In the genomic region with DNA sequence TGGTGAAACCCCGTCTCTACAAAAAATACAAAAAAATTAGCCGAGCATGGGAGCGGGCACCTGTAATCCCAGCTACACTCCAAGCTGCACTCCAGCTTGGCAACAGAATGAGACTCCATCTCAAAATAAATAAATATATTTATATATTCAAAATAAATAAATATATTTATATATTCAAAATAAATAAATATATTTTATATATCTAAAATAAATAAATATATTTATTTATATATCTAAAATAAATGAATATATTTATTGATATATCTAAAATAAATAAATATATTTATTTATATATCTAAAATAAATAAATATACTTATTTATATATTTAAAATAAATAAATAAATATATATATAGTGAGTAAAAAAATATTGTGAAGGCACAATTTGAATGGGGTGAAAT, we compare ENCODE assay signal across 27 cellular contexts.
"Had no signal": no experiment of that assay in that cellular context is flagged by ENCODE, and none has a peak within 500 bp of the region (broad histone marks: within the 10 kb centered on the region; RNA-seq: fewer than 3 reads in every experiment).

No MANE protein-coding gene starts in this region.

- H3K4me3 Mint-ChIP-seq: activated B cell treated with CpG ODN at 0.5 μM for 24 hours; activated CD8-positive, alpha-beta T cell treated with anti-CD3 and anti-CD28 coated beads for 36 hours; activated naive CD4-positive, alpha-beta T cell treated with anti-CD3 and anti-CD28 coated beads for 36 hours; activated naive CD4-positive, alpha-beta T cell treated with anti-CD3 and anti-CD28 coated beads, Interleukin-2, amount 50 U/mL, for 24 hours; activated naive CD8-positive, alpha-beta T cell treated with anti-CD3 and anti-CD28 coated beads for 36 hours; activated T-cell treated with anti-CD3 and anti-CD28 coated beads, Interleukin-2, amount 50 U/mL, for 4 hours; brain; dendritic cell treated with granulocyte-macrophage colony-stimulating factor and Interleukin-4, amounts not matched to agents 40 ng/mL and 50 ng/mL, for 4 days had no signal

- H3K27me3 ChIP-seq: ascending aorta, breast epithelium, cardiac muscle cell, dorsolateral prefrontal cortex, esophagus squamous epithelium had no signal

- H3K9me3 Mint-ChIP-seq: activated B cell treated with CpG ODN at 0.5 μM for 24 hours; activated CD8-positive, alpha-beta T cell treated with anti-CD3 and anti-CD28 coated beads for 36 hours; activated naive CD4-positive, alpha-beta T cell treated with anti-CD3 and anti-CD28 coated beads for 36 hours; activated naive CD4-positive, alpha-beta T cell treated with anti-CD3 and anti-CD28 coated beads, Interleukin-2, amount 50 U/mL, for 24 hours; activated naive CD8-positive, alpha-beta T cell treated with anti-CD3 and anti-CD28 coated beads for 36 hours; activated T-cell treated with anti-CD3 and anti-CD28 coated beads, Interleukin-2, amount 50 U/mL, for 4 hours; activated T-helper 2 cell treated with anti-CD3 and anti-CD28 coated beads, Interferon-gamma antibody, Interleukin-2, Interleukin-4, amounts not matched to agents 10 μg/mL and 5 μg/mL and 100 μg/mL, durations not matched to agents 14 hours and 24 hours and 36 hours; brain; dendritic cell treated with granulocyte-macrophage colony-stimulating factor and Interleukin-4, amounts not matched to agents 40 ng/mL and 50 ng/mL, for 4 days had no signal

- H3K27me3 Mint-ChIP-seq: activated naive CD4-positive, alpha-beta T cell treated with anti-CD3 and anti-CD28 coated beads, Interleukin-2, amount 50 U/mL, for 24 hours; activated naive CD8-positive, alpha-beta T cell treated with anti-CD3 and anti-CD28 coated beads for 36 hours; dendritic cell treated with granulocyte-macrophage colony-stimulating factor and Interleukin-4, amounts not matched to agents 40 ng/mL and 50 ng/mL, for 4 days had no signal

- DNase-seq: activated B cell treated with CpG ODN at 0.5 μM for 24 hours; activated CD4-positive, alpha-beta T cell treated with anti-CD3 and anti-CD28 coated beads for 48 hours; activated CD4-positive, alpha-beta T cell treated with anti-CD3 and anti-CD28 coated beads, Interleukin-2, amount 50 U/mL, for 1 hour; activated CD4-positive, alpha-beta T cell treated with anti-CD3 and anti-CD28 coated beads, Interleukin-2, amount 50 U/mL, for 48 hours; activated CD8-positive, alpha-beta memory T cell treated with anti-CD3 and anti-CD28 coated beads for 24 hours; activated CD8-positive, alpha-beta T cell treated with anti-CD3 and anti-CD28 coated beads for 36 hours; activated effector memory CD4-positive, alpha-beta T cell treated with anti-CD3 and anti-CD28 coated beads, Interleukin-2, amount 50 U/mL, for 16 hours; activated naive CD4-positive, alpha-beta T cell treated with anti-CD3 and anti-CD28 coated beads for 36 hours; activated naive CD8-positive, alpha-beta T cell treated with anti-CD3 and anti-CD28 coated beads for 36 hours; activated T-cell treated with anti-CD3 and anti-CD28 coated beads, Interleukin-2, amount 50 U/mL, for 4 hours; central memory CD4-positive, alpha-beta T cell; cerebellar nuclear complex; dorsolateral prefrontal cortex; effector memory CD4-positive, alpha-beta T cell; esophagus squamous epithelium; foreskin melanocyte; head of caudate nucleus had no signal

- H3K27ac ChIP-seq: ascending aorta, breast epithelium, cardiac muscle cell, coronary artery, dorsolateral prefrontal cortex, VCaP had no signal

- ATAC-seq: activated CD4-positive, CD25-positive, alpha-beta regulatory T cell treated with anti-CD3 and anti-CD28 coated beads, Interleukin-2, amount 50 U/mL, for 24 hours; activated CD8-positive, alpha-beta T cell treated with anti-CD3 and anti-CD28 coated beads for 36 hours; activated T-cell treated with anti-CD3 and anti-CD28 coated beads, Interleukin-2, amount 50 U/mL, for 4 hours had no signal

- H3K4me1 Mint-ChIP-seq: activated B cell treated with CpG ODN at 0.5 μM for 24 hours; activated naive CD4-positive, alpha-beta T cell treated with anti-CD3 and anti-CD28 coated beads, Interleukin-2, amount 50 U/mL, for 24 hours; activated naive CD8-positive, alpha-beta T cell treated with anti-CD3 and anti-CD28 coated beads for 36 hours; brain had no signal

- H3K27ac Mint-ChIP-seq: activated B cell treated with CpG ODN at 0.5 μM for 24 hours; activated CD8-positive, alpha-beta T cell treated with anti-CD3 and anti-CD28 coated beads for 36 hours; activated naive CD4-positive, alpha-beta T cell treated with anti-CD3 and anti-CD28 coated beads for 36 hours; activated naive CD4-positive, alpha-beta T cell treated with anti-CD3 and anti-CD28 coated beads, Interleukin-2, amount 50 U/mL, for 24 hours; activated naive CD8-positive, alpha-beta T cell treated with anti-CD3 and anti-CD28 coated beads for 36 hours; activated T-helper 2 cell treated with anti-CD3 and anti-CD28 coated beads, Interferon-gamma antibody, Interleukin-2, Interleukin-4, amounts not matched to agents 10 μg/mL and 5 μg/mL and 100 μg/mL, durations not matched to agents 14 hours and 24 hours and 36 hours; brain; dendritic cell treated with granulocyte-macrophage colony-stimulating factor and Interleukin-4, amounts not matched to agents 40 ng/mL and 50 ng/mL, for 4 days had no signal

- H3K4me1 ChIP-seq: ascending aorta, breast epithelium had no signal

- H3K36me3 Mint-ChIP-seq: activated naive CD4-positive, alpha-beta T cell treated with anti-CD3 and anti-CD28 coated beads, Interleukin-2, amount 50 U/mL, for 24 hours; activated naive CD8-positive, alpha-beta T cell treated with anti-CD3 and anti-CD28 coated beads for 36 hours; brain had no signal

- H3K4me3 ChIP-seq: ascending aorta, breast epithelium, cardiac muscle cell, coronary artery, dorsolateral prefrontal cortex, esophagus squamous epithelium had no signal

- H3K9me3 ChIP-seq: ascending aorta, breast epithelium, esophagus squamous epithelium had no signal

- H3K36me3 ChIP-seq: ascending aorta, breast epithelium, cardiac muscle cell, esophagus squamous epithelium had no signal
